8 cellular contexts compared by ENCODE assay signal in the genomic region with DNA sequence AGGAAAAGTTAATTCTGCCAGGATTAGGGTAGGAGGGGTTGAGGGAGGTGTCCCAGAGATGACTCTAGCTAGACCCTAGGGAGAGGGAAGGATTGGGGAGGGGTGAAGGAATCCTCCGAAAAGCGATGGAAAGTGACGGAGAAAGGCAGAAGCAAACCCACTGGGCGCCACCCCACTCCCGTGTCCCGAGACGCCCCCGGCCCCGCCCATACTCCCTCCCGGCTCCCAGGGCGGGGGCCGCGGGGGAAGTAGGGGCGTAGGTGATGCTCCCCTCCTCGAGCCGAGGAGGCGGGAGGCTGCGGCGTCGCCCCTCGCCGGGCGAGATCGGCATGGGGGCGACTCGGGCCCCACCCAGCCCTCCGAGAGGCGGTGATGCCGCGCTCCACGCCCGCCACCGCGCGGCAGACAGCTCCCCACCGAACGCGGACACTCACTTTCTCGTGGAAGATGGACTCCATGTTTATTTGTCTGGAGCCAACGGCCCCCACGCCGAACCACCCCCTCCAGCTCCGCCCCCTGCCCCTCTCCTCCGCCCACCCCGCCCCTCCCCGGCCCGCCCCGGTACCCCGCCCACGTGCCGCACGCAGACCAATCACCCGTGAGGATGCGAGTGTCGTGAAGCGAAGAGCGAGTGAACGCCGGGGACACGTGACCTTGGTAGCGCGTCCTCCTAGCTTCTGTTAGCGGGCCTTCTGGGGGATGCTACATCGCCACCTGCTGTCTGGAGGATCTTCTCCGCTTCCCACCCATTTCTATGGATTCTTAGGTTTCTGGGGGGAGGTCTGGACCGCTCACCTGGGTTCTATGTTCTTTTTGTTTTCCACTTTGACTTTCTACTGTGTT. TPM values are rescaled to one million over a fixed set of nuclear protein-coding genes. Genes with fewer than 3 reads are reported as not detected.
DNase-seq lines count a peak whose midpoint lies in the region; ATAC-seq and TF ChIP-seq lines count a peak whose summit lies in the region.

ATXN3 (minus strand) TSS at position 488 of the 843 bp plus-strand sequence; CDS start at position 458, 30 bp downstream.

- DNase-seq in AG08395 (ENCODE audit: low spot score) (peak; percentile 99), NCI-H2196 treated with DMSO at 0.1 percent for 48 hours (lab: John Stamatoyannopoulos, UW; ENCODE audit: unreplicated experiment) (peak; percentile 90), WERI-Rb-1 (peak; percentile 98), mammary epithelial cell (peak; percentile 96), iPS-NIHi7 (ENCODE audit: extremely low spot score) (peak; percentile 98), smooth muscle cell (lab: John Stamatoyannopoulos, UW; ENCODE audit: unreplicated experiment) (peak; percentile 93)

- no TSS peak for BruUV-seq in mammary epithelial cell (replicated peaks; lab: Mats Ljungman, UMichigan)

- CTCF ChIA-PET in mammary epithelial cell (lab: Charles Lee; ENCODE audit: low non-redundant PET): interaction anchor here (0.6 to 1.4 kb wide), 12 partner anchors 15 to 1180 kb away, joined by 3 to 12 read pairs (median 4); partner anchors contain the start of genes CPSF2 and NDUFB1

- H4K20me1 ChIP-seq in mammary epithelial cell (ENCODE audit: insufficient read depth, low read length) (no peaks in the 10 kb centered on the region), smooth muscle cell (ENCODE audit: low read depth) (peaks cover 27% of the 10 kb centered on the region)

- peak within 1 kb of the TSS; percentile 98 for H3K4me3 ChIP-seq in WERI-Rb-1 (ENCODE audit: low read depth, low read length)
- peak within 1 kb of the TSS; percentile 66 to 71 (median 70) for H3K4me3 ChIP-seq in mammary epithelial cell (replicated peaks in 1 of 3; ENCODE audit: insufficient read depth in 1 of 3, low read depth in 2 of 3, low read length in 3 of 3)
- H3K4me3 ChIP-seq in smooth muscle cell: peak within 1 kb of the TSS; percentile 87

- H3K27ac ChIP-seq in WERI-Rb-1 (peak within 1 kb of the TSS; percentile 89), mammary epithelial cell (ENCODE audit: insufficient read depth, low read depth, low read length) (peak within 1 kb of the TSS; percentile 90), smooth muscle cell (ENCODE audit: low read depth) (peak within 1 kb of the TSS; percentile 79)

- dilution Hi-C loops in mammary epithelial cell (cut with HindIII; ENCODE audit: low sequenced_read_pairs): no loop called here

- peak; percentile 60 for ATAC-seq in GM18870 (IDR thresholded peaks at IDR 0.05; ENCODE audit: unreplicated experiment)
- ATAC-seq in HG03135 (IDR thresholded peaks at IDR 0.05; ENCODE audit: unreplicated experiment): peak; percentile 95

- H3K36me3 ChIP-seq in WERI-Rb-1 (no peaks in the 10 kb centered on the region; the same call in 1 of the 2 replicates), mammary epithelial cell (ENCODE audit: insufficient read depth, low read length) (no peaks in the 10 kb centered on the region), smooth muscle cell (ENCODE audit: low read depth) (no peaks in the 10 kb centered on the region)

- TF ChIP-seq CTCF in WERI-Rb-1 (IDR thresholded peaks at IDR 0.05; ENCODE audit: low read depth, low read length) (peak; percentile 87), mammary epithelial cell (conservative IDR thresholded peaks at IDR 0.05 in 1 of 2, IDR thresholded peaks at IDR 0.05 in 1 of 2; ENCODE audit: extremely low read depth in 1 of 2, insufficient read depth in 1 of 2, low read depth in 1 of 2, low read length in 2 of 2) (peak; percentile 76 to 85), smooth muscle cell (IDR thresholded peaks at IDR 0.05; ENCODE audit: borderline replicate concordance, insufficient read depth, poor library complexity, severe bottlenecking) (peak; percentile 59)

- H3K79me2 ChIP-seq in mammary epithelial cell (ENCODE audit: insufficient read depth, low read length): peaks cover 40% of the 10 kb centered on the region
- peaks cover 42% of the 10 kb centered on the region for H3K79me2 ChIP-seq in smooth muscle cell (ENCODE audit: low read depth)

- peaks cover 6% of the 10 kb centered on the region for H3F3A ChIP-seq in smooth muscle cell (ENCODE audit: low read depth)

- H3K27me3 ChIP-seq in WERI-Rb-1 (ENCODE audit: insufficient read depth, low read depth, severe bottlenecking): no peaks in the 10 kb centered on the region
- H3K27me3 ChIP-seq in mammary epithelial cell (ENCODE audit: insufficient read depth, low read length): no peaks in the 10 kb centered on the region
- H3K27me3 ChIP-seq in smooth muscle cell (ENCODE audit: low read depth): no peaks in the 10 kb centered on the region

- 10% methylated on average over 2 of the region's 66 CpGs for whole genome bisulfite sequencing in mammary epithelial cell (ENCODE audit: low coverage, missing lambda C conversion rate)
- WGBS in smooth muscle cell (ENCODE audit: low lambda C conversion rate): 4% methylated on average over 34 of the region's 66 CpGs

- in situ Hi-C loops in mammary epithelial cell (cut with MboI; ENCODE audit: low sequenced_read_pairs in 2 of 2): loop anchor here in 1 of 2 donors (25.0 kb wide), 1 partner anchor 681 kb away; the partner anchor contains the start of gene GOLGA5

- H3K9me3 ChIP-seq in WERI-Rb-1 (ENCODE audit: severe bottlenecking) (no peaks in the 10 kb centered on the region), mammary epithelial cell (replicated peaks; ENCODE audit: insufficient read depth, low read length) (no peaks in the 10 kb centered on the region), smooth muscle cell (replicated peaks; ENCODE audit: low read depth) (no peaks in the 10 kb centered on the region)

- H3K4me2 ChIP-seq in mammary epithelial cell (ENCODE audit: insufficient read depth, low read depth, low read length) (peak within 1 kb of the TSS; percentile 93), smooth muscle cell (peak within 1 kb of the TSS; percentile 92)

- intact Hi-C loops in mammary epithelial cell (cut with micrococcal nuclease): loop anchor here (1.0 kb wide), 2 partner anchors 15 to 66 kb away; partner anchors contain the start of genes CPSF2, NDUFB1 and TRIP11

- H3K9ac ChIP-seq in mammary epithelial cell (ENCODE audit: insufficient read depth, low read length) (peak within 1 kb of the TSS; percentile 97), smooth muscle cell (ENCODE audit: low read depth) (peak within 1 kb of the TSS; percentile 73)

- H3K4me1 ChIP-seq in mammary epithelial cell (ENCODE audit: insufficient read depth, low read length) (peaks cover 5% of the 10 kb centered on the region), smooth muscle cell (ENCODE audit: low read depth) (peaks cover 6% of the 10 kb centered on the region)

- H2AFZ ChIP-seq in mammary epithelial cell (ENCODE audit: low read depth, low read length): peak within 1 kb of the TSS; percentile 96
- peak within 1 kb of the TSS; percentile 72 for H2AFZ ChIP-seq in smooth muscle cell (ENCODE audit: low read depth)

RNA-seq across cellular contexts. Expression of gene ATXN3, which starts in this region (rescaled TPM):
- 10 to 100 TPM; 21.8 to 25.5 TPM for total RNA-seq in mammary epithelial cell
- 12.7 TPM for polyA plus RNA-seq in mammary epithelial cell
- 13.6 TPM for polyA minus RNA-seq in mammary epithelial cell
- total RNA-seq in smooth muscle cell: 21.7 and 52.3 TPM in 2 replicates
- 10.0 and 21.4 TPM in 2 replicates for polyA plus RNA-seq in smooth muscle cell

Comparison
In these comparisons a context has a peak if more than half of its experiments do, and no peak if none do; other contexts are left out.
1. Peak in every context shown above with its lines: DNase-seq, ATAC-seq, H3K4me3 ChIP-seq and H3K27ac ChIP-seq.